In genomic region chrX:27918799-27919198, GRCh38 we compare ENCODE assay signal across 11 cellular contexts.
A peak's percentile ranks its signal among the peaks of the same experiment; 100 is the strongest.
DNase-seq lines count a peak whose midpoint lies in the region; ATAC-seq, FAIRE-seq and TF ChIP-seq lines count a peak whose summit lies in the region.
"Had no signal": no experiment of that assay in that cellular context is flagged by ENCODE, and none has a peak within 500 bp of the region (broad histone marks: within the 10 kb centered on the region; RNA-seq: fewer than 3 reads in every experiment).

No MANE protein-coding gene starts in this region.

- H3K4me1 ChIP-seq in astrocyte (ENCODE audit: insufficient read depth, low read length), result no peaks in the 10 kb centered on the region
- H3K4me1 ChIP-seq in gastroesophageal sphincter, result no peaks in the 10 kb centered on the region

- H3K9ac ChIP-seq in astrocyte (ENCODE audit: low read length), result no peak overlapping the region

- H3K36me3 ChIP-seq in astrocyte (ENCODE audit: insufficient read depth, low read length) (no peaks in the 10 kb centered on the region), gastroesophageal sphincter (no peaks in the 10 kb centered on the region)

- DNase-seq in A172 (ENCODE audit: low spot score) (peak; percentile 21), HT-29 (ENCODE audit: low spot score) (peak; percentile 40), astrocyte (ENCODE audit: low read depth) (no peak), iris pigment epithelial cell (ENCODE audit: low read depth) (peak; percentile 39)
- DNase-seq in activated naive CD4-positive, alpha-beta T cell treated with anti-CD3 and anti-CD28 coated beads, Interleukin-2, amount 10 ng/mL, durations not matched to agents 7 days and 5 days, result no peak
- DNase-seq: activated T-cell treated with anti-CD3 and anti-CD28 coated beads, Interleukin-2, amount 50 U/mL, for 48 hours; NCI-H1105 treated with DMSO at 0.1 percent for 48 hours had no signal

- H3K27me3 ChIP-seq in astrocyte (ENCODE audit: insufficient read depth, low read length) (no peaks in the 10 kb centered on the region), gastroesophageal sphincter (no peaks in the 10 kb centered on the region)

- FAIRE-seq in astrocyte (lab: Jason Lieb, UNC), result no peak

- no peak overlapping the region for H2AFZ ChIP-seq in astrocyte (ENCODE audit: low read depth, low read length)

- H3K4me2 ChIP-seq in astrocyte (ENCODE audit: low read length), result no peak overlapping the region

- H3K4me3 Mint-ChIP-seq in astrocyte (ENCODE audit: unreplicated experiment), result no peak overlapping the region
- H3K4me3 Mint-ChIP-seq in activated naive CD4-positive, alpha-beta T cell treated with anti-CD3 and anti-CD28 coated beads, Interleukin-2, amount 10 ng/mL, durations not matched to agents 7 days and 5 days, result no peak overlapping the region

- CTCF ChIA-PET in activated naive CD4-positive, alpha-beta T cell treated with anti-CD3 and anti-CD28 coated beads, Interleukin-2, amount 10 ng/mL, durations not matched to agents 7 days and 5 days (lab: Charles Lee), result no interaction called here

- TF ChIP-seq EP300 in gastroesophageal sphincter (IDR thresholded peaks at IDR 0.05), result no peak

- H3K27ac ChIP-seq in astrocyte (ENCODE audit: low read depth, low read length) (no peak overlapping the region), gastroesophageal sphincter (no peak overlapping the region)
- H3K27ac ChIP-seq: skin epidermis had no signal

- peak; percentile 10 for TF ChIP-seq CTCF in astrocyte (IDR thresholded peaks at IDR 0.05; ENCODE audit: insufficient read depth, low read depth, low read length)
- TF ChIP-seq CTCF in gastroesophageal sphincter (IDR thresholded peaks at IDR 0.05), result no peak

- peaks cover 7% of the 10 kb centered on the region for H3K4me1 Mint-ChIP-seq in astrocyte (ENCODE audit: low read depth, unreplicated experiment)
- no peaks in the 10 kb centered on the region for H3K4me1 Mint-ChIP-seq in activated naive CD4-positive, alpha-beta T cell treated with anti-CD3 and anti-CD28 coated beads, Interleukin-2, amount 10 ng/mL, durations not matched to agents 7 days and 5 days

- H3K27me3 Mint-ChIP-seq in astrocyte (ENCODE audit: low read depth, unreplicated experiment), result no peaks in the 10 kb centered on the region
- H3K27me3 Mint-ChIP-seq in activated naive CD4-positive, alpha-beta T cell treated with anti-CD3 and anti-CD28 coated beads, Interleukin-2, amount 10 ng/mL, durations not matched to agents 7 days and 5 days, result no peaks in the 10 kb centered on the region

- H3K9me3 Mint-ChIP-seq in astrocyte (ENCODE audit: unreplicated experiment), result no peaks in the 10 kb centered on the region
- no peaks in the 10 kb centered on the region for H3K9me3 Mint-ChIP-seq in activated naive CD4-positive, alpha-beta T cell treated with anti-CD3 and anti-CD28 coated beads, Interleukin-2, amount 10 ng/mL, durations not matched to agents 7 days and 5 days

- no peaks in the 10 kb centered on the region for H3K79me2 ChIP-seq in astrocyte (ENCODE audit: insufficient read depth, low read length)

- H3K4me3 ChIP-seq in astrocyte (ENCODE audit: insufficient read depth, low read depth, low read length) (no peak overlapping the region), gastroesophageal sphincter (no peak overlapping the region)
- H3K4me3 ChIP-seq: skin epidermis had no signal

- H4K20me1 ChIP-seq in astrocyte (ENCODE audit: insufficient read depth, low read length), result no peaks in the 10 kb centered on the region

- no peak for TF ChIP-seq POLR2A in gastroesophageal sphincter (IDR thresholded peaks at IDR 0.05)

- no peak for ATAC-seq in gastroesophageal sphincter
- ATAC-seq in GM18519 (IDR thresholded peaks at IDR 0.05; ENCODE audit: low FRiP score, unreplicated experiment), result no peak
- no peak for ATAC-seq in HG03159 (IDR thresholded peaks at IDR 0.05; ENCODE audit: unreplicated experiment)

- H3K9me3 ChIP-seq in astrocyte (ENCODE audit: insufficient read depth, low read depth, low read length) (no peaks in the 10 kb centered on the region), gastroesophageal sphincter (no peaks in the 10 kb centered on the region)

- H3K27ac Mint-ChIP-seq in astrocyte (ENCODE audit: unreplicated experiment), result no peak overlapping the region
- no peak overlapping the region for H3K27ac Mint-ChIP-seq in activated naive CD4-positive, alpha-beta T cell treated with anti-CD3 and anti-CD28 coated beads, Interleukin-2, amount 10 ng/mL, durations not matched to agents 7 days and 5 days

- no peaks in the 10 kb centered on the region for H3K36me3 Mint-ChIP-seq in astrocyte (ENCODE audit: low read depth, unreplicated experiment)
- H3K36me3 Mint-ChIP-seq in activated naive CD4-positive, alpha-beta T cell treated with anti-CD3 and anti-CD28 coated beads, Interleukin-2, amount 10 ng/mL, durations not matched to agents 7 days and 5 days, result no peaks in the 10 kb centered on the region

- 47 to 68% methylated on average over 3 of the region's 3 CpGs for WGBS in gastroesophageal sphincter (ENCODE audit: low coverage in 1 of 2), 2 donors

Comparison
In these comparisons a context has a peak if more than half of its experiments do, and no peak if none do; other contexts are left out.
1. DNase-seq: peak in A172 (single experiment), HT-29 (single experiment) and iris pigment epithelial cell (single experiment); none in astrocyte (single experiment) and activated naive CD4-positive, alpha-beta T cell treated with anti-CD3 and anti-CD28 coated beads, Interleukin-2, amount 10 ng/mL, durations not matched to agents 7 days and 5 days (single experiment).